10 cellular contexts compared by ENCODE assay signal in genomic region chr2:169478339-169478738, GRCh38. TPM values are rescaled to one million over a fixed set of nuclear protein-coding genes. Genes with fewer than 3 reads are reported as not detected.
DNase-seq lines count a peak whose midpoint lies in the region; FAIRE-seq and TF ChIP-seq lines count a peak whose summit lies in the region.
"Had no signal": no experiment of that assay in that cellular context is flagged by ENCODE, and none has a peak within 500 bp of the region (broad histone marks: within the 10 kb centered on the region; RNA-seq: fewer than 3 reads in every experiment).

No MANE protein-coding gene starts in this region.

- H3K9me3 ChIP-seq in AG04450 (ENCODE audit: control insufficient read depth, insufficient read depth, low read length): no peaks in the 10 kb centered on the region; the same call in 1 of the 2 replicates
- H3K9me3 ChIP-seq: esophagus squamous epithelium had no signal

- H3K27me3 ChIP-seq in AG04450 (ENCODE audit: control insufficient read depth, insufficient read depth, low read length): no peaks in the 10 kb centered on the region
- H3K27me3 ChIP-seq: esophagus squamous epithelium had no signal

- no peak overlapping the region for H3K4me3 ChIP-seq in AG04450 (ENCODE audit: low read depth, low read length)

- TF ChIP-seq CTCF in AG04450 (IDR thresholded peaks at IDR 0.05; ENCODE audit: low read depth, low read length): no peak

- H3K4me1 Mint-ChIP-seq in dendritic cell treated with granulocyte-macrophage colony-stimulating factor and Interleukin-4, amounts not matched to agents 40 ng/mL and 50 ng/mL, for 4 days (ENCODE audit: low read depth): peaks cover 27% of the 10 kb centered on the region

- POLR2A ChIA-PET in AG04450 (lab: Yijun Ruan, JAX): no interaction called here

- intact Hi-C loops in dendritic cell treated with granulocyte-macrophage colony-stimulating factor and Interleukin-4, amounts not matched to agents 40 ng/mL and 50 ng/mL, for 4 days (cut with micrococcal nuclease): loop anchor here (2.0 to 10.0 kb wide), 2 partner anchors 94 to 1114 kb away; partner anchors contain the start of gene FASTKD1

- CTCF ChIA-PET in AG04450 (lab: Charles Lee): interaction anchor here (0.6 to 3.7 kb wide), 5 partner anchors 9 to 330 kb away, joined by 3 to 11 read pairs (median 3); no protein-coding TSS in a partner anchor

- no peak for FAIRE-seq in GM19239 (lab: Jason Lieb, UNC)

- DNase-seq in AG04450 (ENCODE audit: low read depth, low spot score) (no peak), LHCN-M2 (ENCODE audit: low read depth) (peak; percentile 70), myocyte (ENCODE audit: low read depth) (peak; percentile 62), GM19239 (ENCODE audit: insufficient read length, low spot score) (no peak), UCSD-AML1 (lab: John Stamatoyannopoulos, UW; ENCODE audit: unreplicated experiment) (no peak), GM03348 (ENCODE audit: low spot score) (no peak)
- no peak for DNase-seq in effector CD4-positive, alpha-beta T cell
- DNase-seq: esophagus squamous epithelium had no signal

- H3K27me3 Mint-ChIP-seq in dendritic cell treated with granulocyte-macrophage colony-stimulating factor and Interleukin-4, amounts not matched to agents 40 ng/mL and 50 ng/mL, for 4 days: peaks cover 2% of the 10 kb centered on the region

- peaks cover 8% of the 10 kb centered on the region for H3K36me3 Mint-ChIP-seq in dendritic cell treated with granulocyte-macrophage colony-stimulating factor and Interleukin-4, amounts not matched to agents 40 ng/mL and 50 ng/mL, for 4 days (ENCODE audit: low read depth)

- peak overlapping the region; percentile 87 for H3K27ac Mint-ChIP-seq in dendritic cell treated with granulocyte-macrophage colony-stimulating factor and Interleukin-4, amounts not matched to agents 40 ng/mL and 50 ng/mL, for 4 days

- H3K9me3 Mint-ChIP-seq in dendritic cell treated with granulocyte-macrophage colony-stimulating factor and Interleukin-4, amounts not matched to agents 40 ng/mL and 50 ng/mL, for 4 days: no peaks in the 10 kb centered on the region

- peak overlapping the region; percentile 83 for H3K4me3 Mint-ChIP-seq in dendritic cell treated with granulocyte-macrophage colony-stimulating factor and Interleukin-4, amounts not matched to agents 40 ng/mL and 50 ng/mL, for 4 days

- H3K27ac ChIP-seq in AG04450 (ENCODE audit: low read depth, low read length): peak overlapping the region; percentile 77

RNA-seq across cellular contexts. Expression of gene BBS5, which starts 1.0 kb away (rescaled TPM):
- polyA plus RNA-seq in AG04450 (2011; rRNA removed): 2.0 and 2.1 TPM in 2 replicates
- polyA minus RNA-seq in AG04450 (2011; rRNA and poly(A)+ RNA removed): 4.5 and 5.8 TPM in 2 replicates
- 6.0 and 7.2 TPM in 2 replicates for total RNA-seq in LHCN-M2 (2014; rRNA removed)
- polyA plus RNA-seq in LHCN-M2 (2012): 2.0 TPM
- 4.4 and 5.8 TPM in 2 replicates for total RNA-seq in myocyte
- polyA plus RNA-seq in myocyte (2012): 4.1 TPM

RNA-seq across cellular contexts. Expression of gene KLHL41, which starts 31.2 kb away (rescaled TPM):
- 0.22 and 0.26 TPM in 2 replicates for polyA plus RNA-seq in AG04450 (2011; rRNA removed)
- 0.13 and 0.14 TPM in 2 replicates for polyA minus RNA-seq in AG04450 (2011; rRNA and poly(A)+ RNA removed)
- total RNA-seq in LHCN-M2 (2014; rRNA removed): 32.3 and 91.1 TPM in 2 replicates
- 34.2 TPM for polyA plus RNA-seq in LHCN-M2 (2012)
- total RNA-seq in myocyte: 1,702 and 1,869 TPM in 2 replicates
- polyA plus RNA-seq in myocyte (2012): 209 TPM
- total RNA-seq: NCI-H460 had no signal

Comparison
In these comparisons a context has a peak if more than half of its experiments do, and no peak if none do; other contexts are left out.
1. DNase-seq: peak in LHCN-M2 (single experiment) and myocyte (single experiment); none in AG04450 (single experiment), GM19239 (single experiment), UCSD-AML1 (single experiment), effector CD4-positive, alpha-beta T cell (single experiment) and GM03348 (single experiment).
2. RNA of gene KLHL41, which starts 31.2 kb away (total RNA-seq): 1,702 to 1,869 TPM in myocyte; 32.3 to 91.1 TPM in LHCN-M2; every median in the first group is over 10 times any median in the second.